Comparison of ENCODE assay signal across 8 cellular contexts in genomic region chr11:59106363-59107336, GRCh38. TPM values are rescaled to one million over a fixed set of nuclear protein-coding genes. Genes with fewer than 3 reads are reported as not detected.
A peak's percentile ranks its signal among the peaks of the same experiment; 100 is the strongest.
DNase-seq lines count a peak whose midpoint lies in the region; ATAC-seq and TF ChIP-seq lines count a peak whose summit lies in the region.

FAM111B (plus strand) TSS chr11:59107237; CDS start chr11:59109626, 2,389 bp downstream.

- H3K36me3 Mint-ChIP-seq in H9 (ENCODE audit: insufficient read depth in 1 of 3, low read depth in 3 of 3) (peaks cover 26 to 39% (median 26%) of the 10 kb centered on the region in 3 experiments), osteocyte (ENCODE audit: unreplicated experiment) (no peaks in the 10 kb centered on the region)
- H3K36me3 Mint-ChIP-seq in activated naive CD4-positive, alpha-beta T cell treated with anti-CD3 and anti-CD28 coated beads, Interleukin-2, amount 50 U/mL, for 72 hours, result peaks cover 39 to 41% of the 10 kb centered on the region in 2 donors

- in situ Hi-C loops in SK-MEL-5 (cut with HindIII; ENCODE audit: low pct_unique_long_range_greater_than_20kb, low sequenced_read_pairs), result no loop called here

- H3K4me1 Mint-ChIP-seq in H9 (peaks cover 33 to 36% of the 10 kb centered on the region in 2 experiments), osteocyte (ENCODE audit: unreplicated experiment) (peaks cover 21% of the 10 kb centered on the region)

- H2BK15ac ChIP-seq in H9 (ENCODE audit: low read depth, low read length), result no peak within 1 kb of the TSS

- H3K27ac ChIP-seq in H9 (ENCODE audit: insufficient read length, low read depth, low read length) (no peak within 1 kb of the TSS), urinary bladder (ENCODE audit: low read depth) (no peak within 1 kb of the TSS)

- no CpG with 5 or more reads among the region's 64 CpGs for WGBS in H9 (ENCODE audit: extremely low coverage, insufficient read length, low lambda C conversion rate)
- WGBS in urinary bladder, result under 1% methylated on average over 64 of the region's 64 CpGs

- H2AK5ac ChIP-seq in H9 (ENCODE audit: insufficient read length, low read length), result no peak within 1 kb of the TSS

- H3K4ac ChIP-seq in H9 (ENCODE audit: low read depth, low read length), result no peak within 1 kb of the TSS

- H3K9me3 Mint-ChIP-seq in H9 (peaks cover 9 to 12% of the 10 kb centered on the region in 2 experiments; a peak in 4 of 5 replicates), osteocyte (ENCODE audit: unreplicated experiment) (no peaks in the 10 kb centered on the region)
- no peaks in the 10 kb centered on the region for H3K9me3 Mint-ChIP-seq in activated naive CD4-positive, alpha-beta T cell treated with anti-CD3 and anti-CD28 coated beads, Interleukin-2, amount 50 U/mL, for 72 hours

- H3K9ac ChIP-seq in H9 (ENCODE audit: extremely low read depth, insufficient read length, low read length), result peak within 1 kb of the TSS; percentile 62

- peak within 1 kb of the TSS; percentile 49; the same call in 1 of the 2 replicates for H3K14ac ChIP-seq in H9 (ENCODE audit: insufficient read depth, low read length)

- no peaks in the 10 kb centered on the region; the same call in 1 of the 2 replicates for H3K27me3 ChIP-seq in H9 (ENCODE audit: insufficient read depth, low read length)

- peak; percentile 76 for DNase-seq in GM04504 (ENCODE audit: low read depth)
- peak; percentile 94 for DNase-seq in H9
- peak; percentile 98 for DNase-seq in M059J (ENCODE audit: low read depth)
- DNase-seq in SK-MEL-5 (ENCODE audit: low read depth, low spot score), result peak; percentile 85
- peak; percentile 73 to 88 for DNase-seq in activated naive CD4-positive, alpha-beta T cell treated with anti-CD3 and anti-CD28 coated beads, Interleukin-2, amount 50 U/mL, for 72 hours (ENCODE audit: low spot score in 2 of 2)
- DNase-seq in Right ventricle myocardium inferior (ENCODE audit: missing footprints), result peak; percentile 89
- peak; percentile 90 for DNase-seq in osteocyte (ENCODE audit: extremely low spot score, unreplicated experiment)

- H2AFZ ChIP-seq in H9 (ENCODE audit: low read length), result no peak within 1 kb of the TSS

- peak within 1 kb of the TSS; percentile 74 for H3K4me2 ChIP-seq in H9 (ENCODE audit: insufficient read depth, insufficient read length, low read length)

- no peaks in the 10 kb centered on the region for H3K79me2 ChIP-seq in H9 (ENCODE audit: insufficient read depth, low read length)

- ATAC-seq in activated naive CD4-positive, alpha-beta T cell treated with anti-CD3 and anti-CD28 coated beads, Interleukin-2, amount 50 U/mL, for 72 hours, result peak; percentile 91
- peak; percentile 96 for ATAC-seq in Right ventricle myocardium inferior

- H2BK20ac ChIP-seq in H9 (ENCODE audit: low read depth, low read length, poor library complexity, severe bottlenecking), result no peak within 1 kb of the TSS

- H3K56ac ChIP-seq in H9 (ENCODE audit: insufficient read length, low read depth, low read length), result no peak within 1 kb of the TSS

- peaks cover 7% of the 10 kb centered on the region for H3K23me2 ChIP-seq in H9 (ENCODE audit: insufficient read length, low read depth, low read length, poor library complexity, severe bottlenecking)

- no peaks in the 10 kb centered on the region for H4K20me1 ChIP-seq in H9 (ENCODE audit: control insufficient read depth, insufficient read depth, insufficient read length)

- H2BK12ac ChIP-seq in H9 (ENCODE audit: insufficient read length, low read depth, low read length), result no peak within 1 kb of the TSS

- intact Hi-C loops in Right ventricle myocardium inferior (cut with DNase I), result no loop called here

- no peak within 1 kb of the TSS for H2BK120ac ChIP-seq in H9 (ENCODE audit: low read depth, low read length, poor library complexity, severe bottlenecking)

- H3K27ac Mint-ChIP-seq in H9, result peak within 1 kb of the TSS in 2 of 3 experiments; percentile 92 to 95; a peak in 5 of 7 replicates
- peak within 1 kb of the TSS; percentile 85 to 89 for H3K27ac Mint-ChIP-seq in activated naive CD4-positive, alpha-beta T cell treated with anti-CD3 and anti-CD28 coated beads, Interleukin-2, amount 50 U/mL, for 72 hours
- H3K27ac Mint-ChIP-seq in osteocyte (ENCODE audit: unreplicated experiment), result no peak within 1 kb of the TSS

- no peak within 1 kb of the TSS for H4K8ac ChIP-seq in H9 (replicated peaks; ENCODE audit: insufficient read length, low read depth, low read length)

- peaks cover 4% of the 10 kb centered on the region; the same call in 1 of the 2 replicates for H3K4me1 ChIP-seq in H9 (ENCODE audit: insufficient read depth, low read length)
- no peaks in the 10 kb centered on the region for H3K4me1 ChIP-seq in urinary bladder (ENCODE audit: insufficient read depth)

- H3K79me1 ChIP-seq in H9 (ENCODE audit: insufficient read depth, low read depth, low read length, poor library complexity, severe bottlenecking), result no peaks in the 10 kb centered on the region

- H3K18ac ChIP-seq in H9 (ENCODE audit: insufficient read length, low read depth, low read length), result peak within 1 kb of the TSS; percentile 90

- H4K91ac ChIP-seq in H9 (ENCODE audit: insufficient read length, low read depth, low read length), result no peak within 1 kb of the TSS

- no peak within 1 kb of the TSS for H2BK5ac ChIP-seq in H9 (ENCODE audit: insufficient read length, low read length)

- H4K5ac ChIP-seq in H9 (ENCODE audit: insufficient read length, low read depth, low read length), result no peak within 1 kb of the TSS

- H3K9me3 ChIP-seq in H9 (ENCODE audit: control insufficient read depth, low read depth, low read length), result no peaks in the 10 kb centered on the region

- H3K23ac ChIP-seq in H9 (ENCODE audit: insufficient read length, low read depth, low read length), result no peak within 1 kb of the TSS

- H3K36me3 ChIP-seq in urinary bladder (ENCODE audit: insufficient read depth), result no peaks in the 10 kb centered on the region

- TF ChIP-seq CTCF in H9 (conservative IDR thresholded peaks at IDR 0.05), result no peak
- peak; percentile 28 for TF ChIP-seq CTCF in osteocyte (IDR thresholded peaks at IDR 0.05)

- H3T11ph ChIP-seq in H9 (ENCODE audit: low read length), result no peak within 1 kb of the TSS

- peak within 1 kb of the TSS; percentile 30 for H3K4me3 ChIP-seq in urinary bladder (ENCODE audit: low read depth, low read length)

- peak within 1 kb of the TSS; percentile 87 to 90 for H3K4me3 Mint-ChIP-seq in H9
- H3K4me3 Mint-ChIP-seq in osteocyte (ENCODE audit: unreplicated experiment), result peak within 1 kb of the TSS; percentile 78

- H3K27me3 Mint-ChIP-seq in H9 (ENCODE audit: low read depth) (peaks cover 62% of the 10 kb centered on the region), osteocyte (ENCODE audit: unreplicated experiment) (peaks cover 14% of the 10 kb centered on the region)

RNA-seq across cellular contexts. Expression of gene FAM111B, which starts in this region (rescaled TPM):
- total RNA-seq in H9 (2021) (31.9 and 35.0 TPM in 2 replicates), Right ventricle myocardium inferior (1.1 TPM), osteocyte (2.7 and 2.8 TPM in 2 replicates), urinary bladder (25.9 TPM)
- total RNA-seq in M059J (2014; rRNA removed; shearing (Covaris generic)), result 42.2 and 44.2 TPM in 2 replicates
- total RNA-seq in SK-MEL-5 (2014; rRNA removed; shearing (Covaris generic)), result 6.8 and 7.2 TPM in 2 replicates
- polyA plus RNA-seq in SK-MEL-5 (2015; cell fraction: cytosol; rRNA removed), result 3.9 and 4.2 TPM in 2 replicates
- polyA plus RNA-seq in SK-MEL-5 (2015; cell fraction: nucleus; rRNA removed), result 3.7 and 5.1 TPM in 2 replicates
- 10 to 100 TPM; 42.8 to 47.6 TPM for total RNA-seq in activated naive CD4-positive, alpha-beta T cell treated with anti-CD3 and anti-CD28 coated beads, Interleukin-2, amount 50 U/mL, for 72 hours
- polyA plus RNA-seq in urinary bladder, result 0.23 TPM
